16 cellular contexts compared by ENCODE assay signal in genomic region chr3:175383813-175384212, GRCh38.
"Had no signal": no experiment of that assay in that cellular context is flagged by ENCODE, and none has a peak within 500 bp of the region (broad histone marks: within the 10 kb centered on the region; RNA-seq: fewer than 3 reads in every experiment).

No MANE protein-coding gene starts in this region.

- H3K9me3 ChIP-seq: lower lobe of right lung, tibial nerve had no signal

- DNase-seq: activated CD4-positive, alpha-beta T cell treated with anti-CD3 and anti-CD28 coated beads, Interleukin-2, amount 10 ng/mL, durations not matched to agents 24 days and 14 days; activated CD8-positive, alpha-beta memory T cell treated with anti-CD3 and anti-CD28 coated beads, Interleukin-2, amount 50 U/mL, for 4 hours; activated naive CD4-positive, alpha-beta T cell treated with anti-CD3 and anti-CD28 coated beads for 36 hours; activated naive CD8-positive, alpha-beta T cell treated with anti-CD3 and anti-CD28 coated beads, Interleukin-2, amount 50 U/mL, for 24 hours; activated T-cell treated with anti-CD3 and anti-CD28 coated beads, Interleukin-2, amount 50 U/mL, for 4 hours; effector CD4-positive, alpha-beta T cell; hippocampal formation; islet precursor cell; lower lobe of right lung; nephron progenitor cell; nucleus accumbens; stimulated activated CD4-positive, alpha-beta T cell treated with anti-CD3 and anti-CD28 coated beads, Interleukin-2, amount 100 ng/mL, for 24 hours; stimulated activated naive CD4-positive, alpha-beta T cell treated with Interleukin-2 at 50 U/mL for 16 hours; substantia nigra; T1000 had no signal

- H3K4me3 ChIP-seq: lower lobe of right lung, tibial nerve had no signal

- H3K27me3 ChIP-seq: tibial nerve had no signal

- ATAC-seq: activated naive CD8-positive, alpha-beta T cell treated with anti-CD3 and anti-CD28 coated beads, Interleukin-2, amount 50 U/mL, for 24 hours; activated T-cell treated with anti-CD3 and anti-CD28 coated beads, Interleukin-2, amount 50 U/mL, for 4 hours; lower lobe of right lung had no signal

- H3K4me1 ChIP-seq: lower lobe of right lung had no signal

- H3K36me3 ChIP-seq: lower lobe of right lung, tibial nerve had no signal

- H3K27ac ChIP-seq: lower lobe of right lung had no signal
